Comparison of ENCODE assay signal across 8 cellular contexts in genomic region chr3:25783661-25784512, GRCh38. TPM values are rescaled to one million over a fixed set of nuclear protein-coding genes. Genes with fewer than 3 reads are reported as not detected.
DNase-seq lines count a peak whose midpoint lies in the region; ATAC-seq and TF ChIP-seq lines count a peak whose summit lies in the region.

No MANE protein-coding gene starts in this region.

- 33% methylated on average over 25 of the region's 34 CpGs for WGBS in mesenchymal stem cell

- H3K36me3 ChIP-seq in effector memory CD4-positive, alpha-beta T cell (ENCODE audit: control insufficient read depth, insufficient read depth, low read length): no peaks in the 10 kb centered on the region
- H3K36me3 ChIP-seq in mesenchymal stem cell (ENCODE audit: control insufficient read depth in 1 of 2, insufficient read depth in 2 of 2, low read depth in 1 of 2, low read length in 2 of 2): no peaks in the 10 kb centered on the region

- H3K27ac Mint-ChIP-seq in type B pancreatic cell: peak overlapping the region; percentile 76

- H3K14ac ChIP-seq in mesenchymal stem cell (ENCODE audit: low read length in 2 of 2): peak overlapping the region in 1 of 2 experiments; percentile 35

- H3K18ac ChIP-seq in mesenchymal stem cell (ENCODE audit: low read depth in 1 of 2, low read length in 2 of 2): peak overlapping the region; percentile 95 to 97

- peak overlapping the region; percentile 91 for H4K91ac ChIP-seq in mesenchymal stem cell (ENCODE audit: low read length)

- peak overlapping the region; percentile 93 for H2BK120ac ChIP-seq in mesenchymal stem cell (ENCODE audit: low read depth, low read length)

- peak overlapping the region; percentile 85 for H2AFZ ChIP-seq in mesenchymal stem cell (ENCODE audit: low read depth, low read length)

- H3K4me1 Mint-ChIP-seq in type B pancreatic cell (ENCODE audit: unreplicated experiment): peaks cover 46% of the 10 kb centered on the region

- H3K4me2 ChIP-seq in mesenchymal stem cell (ENCODE audit: low read length, poor library complexity, severe bottlenecking): peak overlapping the region; percentile 89

- peak; percentile 11 for TF ChIP-seq CTCF in type B pancreatic cell (conservative IDR thresholded peaks at IDR 0.05)

- H3K4me3 Mint-ChIP-seq in type B pancreatic cell: peak overlapping the region; percentile 88

- no peaks in the 10 kb centered on the region for H3K9me3 Mint-ChIP-seq in type B pancreatic cell

- no peak overlapping the region for H3K4ac ChIP-seq in mesenchymal stem cell (ENCODE audit: low read depth in 1 of 2, low read length in 2 of 2)

- peak; percentile 34 for ATAC-seq in GM21447 (IDR thresholded peaks at IDR 0.05; ENCODE audit: unreplicated experiment)

- no peaks in the 10 kb centered on the region for H3K27me3 ChIP-seq in effector memory CD4-positive, alpha-beta T cell (replicated peaks; ENCODE audit: control insufficient read depth, insufficient read depth, low read length, poor library complexity, severe bottlenecking)
- H3K27me3 ChIP-seq in mesenchymal stem cell (ENCODE audit: control insufficient read depth in 1 of 2, insufficient read depth in 1 of 2, low read length in 2 of 2): no peaks in the 10 kb centered on the region

- no peak overlapping the region for H2BK5ac ChIP-seq in mesenchymal stem cell (ENCODE audit: low read depth, low read length, poor library complexity, severe bottlenecking)

- peak; percentile 16 for DNase-seq in NCI-H1436 (lab: John Stamatoyannopoulos, UW)
- DNase-seq in NCI-H1436 treated with DMSO at 0.1 percent for 48 hours (lab: John Stamatoyannopoulos, UW): no peak
- peak in 54 of 76 experiments; percentile 6 to 82 (median 46) for DNase-seq in HUDEP-2 (lab: John Stamatoyannopoulos, UW; ENCODE audit: unreplicated experiment in 76 of 76)
- DNase-seq in SIG-M5 treated with dmso at 0.1 percent for 504 hours (lab: John Stamatoyannopoulos, UW; ENCODE audit: unreplicated experiment): peak; percentile 77
- no peak for DNase-seq in effector memory CD4-positive, alpha-beta T cell
- peak; percentile 49 for DNase-seq in mesenchymal stem cell
- DNase-seq in type B pancreatic cell (ENCODE audit: extremely low spot score, unreplicated experiment): peak; percentile 79

- no peaks in the 10 kb centered on the region for H3K9me3 ChIP-seq in effector memory CD4-positive, alpha-beta T cell (ENCODE audit: control insufficient read depth, low read length)
- H3K9me3 ChIP-seq in mesenchymal stem cell (ENCODE audit: control insufficient read depth, low read length): no peaks in the 10 kb centered on the region

- peak overlapping the region; percentile 98 for H2BK15ac ChIP-seq in mesenchymal stem cell (ENCODE audit: low read depth, poor library complexity, severe bottlenecking)

- H3K4me3 ChIP-seq in effector memory CD4-positive, alpha-beta T cell (ENCODE audit: insufficient read depth, low read depth, low read length, poor library complexity, severe bottlenecking): peak overlapping the region; percentile 75
- peak overlapping the region; percentile 85 to 91 for H3K4me3 ChIP-seq in mesenchymal stem cell (ENCODE audit: insufficient read depth in 1 of 2, low read depth in 1 of 2, low read length in 2 of 2)

- H4K8ac ChIP-seq in mesenchymal stem cell (ENCODE audit: low read length): peak overlapping the region; percentile 68

- no peaks in the 10 kb centered on the region for H3K27me3 Mint-ChIP-seq in type B pancreatic cell

- H3K23ac ChIP-seq in mesenchymal stem cell (ENCODE audit: low read length in 2 of 2): peak overlapping the region in 1 of 2 experiments; percentile 46

- peak overlapping the region in 1 of 2 experiments; percentile 86 for H2BK12ac ChIP-seq in mesenchymal stem cell (ENCODE audit: low read length in 2 of 2)

- peak overlapping the region; percentile 88 for H3K9ac ChIP-seq in mesenchymal stem cell (ENCODE audit: low read length)

- H2AK5ac ChIP-seq in mesenchymal stem cell (ENCODE audit: low read length, severe bottlenecking): no peak overlapping the region

- peak overlapping the region; percentile 62 for H3K27ac ChIP-seq in effector memory CD4-positive, alpha-beta T cell (ENCODE audit: insufficient read depth, low read length, poor library complexity, severe bottlenecking)
- H3K27ac ChIP-seq in mesenchymal stem cell (ENCODE audit: low read length, poor library complexity, severe bottlenecking): no peak overlapping the region

- H3K36me3 Mint-ChIP-seq in type B pancreatic cell: peaks cover 4% of the 10 kb centered on the region

- H3K79me1 ChIP-seq in mesenchymal stem cell (replicated peaks; ENCODE audit: low read length, poor library complexity, severe bottlenecking): peaks cover 12% of the 10 kb centered on the region

- peaks cover 21% of the 10 kb centered on the region for H3K4me1 ChIP-seq in effector memory CD4-positive, alpha-beta T cell (ENCODE audit: control insufficient read depth, insufficient read depth, low read length, poor library complexity, severe bottlenecking)
- peaks cover 2% of the 10 kb centered on the region for H3K4me1 ChIP-seq in mesenchymal stem cell (ENCODE audit: control insufficient read depth, insufficient read depth, low read depth, low read length)

RNA-seq across cellular contexts. Expression of gene NGLY1, which starts 0.6 kb away (rescaled TPM):
- polyA plus RNA-seq in mesenchymal stem cell (2013, experiment 1 of 2): 8.5 TPM
- polyA plus RNA-seq in mesenchymal stem cell (2013, experiment 2 of 2): 10.2 TPM
- total RNA-seq in type B pancreatic cell (ENCODE audit: low replicate concordance): 34.4 and 38.9 TPM in 2 replicates

RNA-seq across cellular contexts. Expression of gene OXSM, which starts 6.0 kb away (rescaled TPM):
- polyA plus RNA-seq in mesenchymal stem cell (2013, experiment 1 of 2): 3.5 TPM
- polyA plus RNA-seq in mesenchymal stem cell (2013, experiment 2 of 2): 3.6 TPM
- total RNA-seq in type B pancreatic cell (ENCODE audit: low replicate concordance): 12.4 and 15.2 TPM in 2 replicates

Comparison
In these comparisons a context has a peak if more than half of its experiments do, and no peak if none do; other contexts are left out.
1. DNase-seq: peak in NCI-H1436 (single experiment), HUDEP-2 (54 of 76), SIG-M5 treated with dmso at 0.1 percent for 504 hours (single experiment), mesenchymal stem cell (single experiment) and type B pancreatic cell (single experiment); none in NCI-H1436 treated with DMSO at 0.1 percent for 48 hours (single experiment) and effector memory CD4-positive, alpha-beta T cell (0 of 3).